Comparison of ENCODE assay signal across 7 cellular contexts in the genomic region with DNA sequence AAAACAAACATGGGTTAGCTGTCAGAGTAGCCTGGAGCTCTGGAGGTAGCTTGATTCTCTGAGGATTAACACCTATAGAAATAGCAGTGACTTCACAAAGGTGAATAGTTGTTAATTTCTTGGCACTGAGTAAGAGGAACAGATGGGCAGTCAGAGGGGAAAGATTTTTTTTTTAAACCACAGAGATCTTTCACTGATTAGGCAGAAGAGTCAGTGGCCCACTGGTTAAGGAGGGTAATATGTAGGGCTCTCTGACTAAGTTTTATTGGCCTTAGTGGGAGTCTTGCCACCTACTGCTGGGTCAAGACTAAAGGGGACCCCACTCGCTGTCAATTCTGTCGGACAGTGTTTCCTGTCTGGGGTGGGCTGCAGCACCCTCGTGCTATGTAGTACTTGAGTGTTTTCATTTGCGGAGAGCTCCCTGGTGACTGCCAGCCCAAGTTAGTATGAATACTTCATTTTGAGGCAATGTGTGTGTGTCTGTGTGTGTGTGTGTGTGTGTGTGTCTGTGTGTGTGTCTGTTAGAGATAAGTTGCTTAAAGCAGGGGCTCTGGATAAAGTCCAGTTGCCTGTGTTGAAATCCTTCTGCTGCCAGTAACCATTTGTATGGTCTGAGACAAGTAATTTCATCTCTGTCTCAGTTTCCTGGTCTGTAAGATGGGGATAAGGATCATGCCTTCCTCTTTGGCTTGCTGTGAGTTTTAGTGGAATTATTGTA.
DNase-seq lines count a peak whose midpoint lies in the region; ATAC-seq and TF ChIP-seq lines count a peak whose summit lies in the region.

No MANE protein-coding gene starts in this region.

- DNase-seq in Kasumi-1 (lab: John Stamatoyannopoulos, UW), result peak; percentile 47 to 64
- DNase-seq in activated naive CD4-positive, alpha-beta T cell treated with anti-CD3 and anti-CD28 coated beads, Interleukin-2, amount 50 U/mL, for 72 hours (ENCODE audit: low spot score in 2 of 2), result no peak
- peak; percentile 62 for DNase-seq in left kidney (ENCODE audit: low read depth, low spot score)
- no peak for DNase-seq in upper lobe of left lung
- DNase-seq in NCI-H1105 (lab: John Stamatoyannopoulos, UW), result no peak

- TF ChIP-seq EP300 in upper lobe of left lung (IDR thresholded peaks at IDR 0.05), result no peak

- no peak overlapping the region for H3K4me3 ChIP-seq in upper lobe of left lung

- ATAC-seq in GM21717 (IDR thresholded peaks at IDR 0.05; ENCODE audit: unreplicated experiment) (peak; percentile 33), upper lobe of left lung (ENCODE audit: low FRiP score in 2 of 2) (peak in 1 of 2 donors; percentile 12)
- ATAC-seq in activated naive CD4-positive, alpha-beta T cell treated with anti-CD3 and anti-CD28 coated beads, Interleukin-2, amount 50 U/mL, for 72 hours, result peak; percentile 25 to 42

- 48 to 80% methylated on average over 2 to 4 of the region's 4 CpGs for WGBS in upper lobe of left lung, 2 donors

- H3K27ac ChIP-seq in upper lobe of left lung, result peak overlapping the region; percentile 73 to 89 (median 86)

- peak overlapping the region; percentile 97 to 99 for H3K27ac Mint-ChIP-seq in activated naive CD4-positive, alpha-beta T cell treated with anti-CD3 and anti-CD28 coated beads, Interleukin-2, amount 50 U/mL, for 72 hours

- H3K36me3 ChIP-seq in upper lobe of left lung, result peaks cover 0 to 3% (median 0%) of the 10 kb centered on the region in 4 donors

- no peaks in the 10 kb centered on the region for H3K27me3 ChIP-seq in upper lobe of left lung

- TF ChIP-seq POLR2A in GM15510 (IDR thresholded peaks at IDR 0.05; ENCODE audit: borderline replicate concordance, extremely low read depth, insufficient read length), result peak; percentile 21
- no peak for TF ChIP-seq POLR2A in upper lobe of left lung (IDR thresholded peaks at IDR 0.05)

- peaks cover 0 to 8% of the 10 kb centered on the region in 2 donors for H3K9me3 Mint-ChIP-seq in activated naive CD4-positive, alpha-beta T cell treated with anti-CD3 and anti-CD28 coated beads, Interleukin-2, amount 50 U/mL, for 72 hours

- H3K4me1 ChIP-seq in upper lobe of left lung, result peaks cover 37 to 70% (median 44%) of the 10 kb centered on the region in 4 donors

- no peaks in the 10 kb centered on the region for H3K9me3 ChIP-seq in upper lobe of left lung

- peaks cover 54 to 73% of the 10 kb centered on the region in 2 donors for H3K36me3 Mint-ChIP-seq in activated naive CD4-positive, alpha-beta T cell treated with anti-CD3 and anti-CD28 coated beads, Interleukin-2, amount 50 U/mL, for 72 hours

- no peak for TF ChIP-seq CTCF in upper lobe of left lung (IDR thresholded peaks at IDR 0.05)

Comparison
In these comparisons a context has a peak if more than half of its experiments do, and no peak if none do; other contexts are left out.
1. DNase-seq: peak in Kasumi-1 (2 of 2) and left kidney (single experiment); none in activated naive CD4-positive, alpha-beta T cell treated with anti-CD3 and anti-CD28 coated beads, Interleukin-2, amount 50 U/mL, for 72 hours (0 of 2), upper lobe of left lung (0 of 2) and NCI-H1105 (single experiment).